In the genomic region with DNA sequence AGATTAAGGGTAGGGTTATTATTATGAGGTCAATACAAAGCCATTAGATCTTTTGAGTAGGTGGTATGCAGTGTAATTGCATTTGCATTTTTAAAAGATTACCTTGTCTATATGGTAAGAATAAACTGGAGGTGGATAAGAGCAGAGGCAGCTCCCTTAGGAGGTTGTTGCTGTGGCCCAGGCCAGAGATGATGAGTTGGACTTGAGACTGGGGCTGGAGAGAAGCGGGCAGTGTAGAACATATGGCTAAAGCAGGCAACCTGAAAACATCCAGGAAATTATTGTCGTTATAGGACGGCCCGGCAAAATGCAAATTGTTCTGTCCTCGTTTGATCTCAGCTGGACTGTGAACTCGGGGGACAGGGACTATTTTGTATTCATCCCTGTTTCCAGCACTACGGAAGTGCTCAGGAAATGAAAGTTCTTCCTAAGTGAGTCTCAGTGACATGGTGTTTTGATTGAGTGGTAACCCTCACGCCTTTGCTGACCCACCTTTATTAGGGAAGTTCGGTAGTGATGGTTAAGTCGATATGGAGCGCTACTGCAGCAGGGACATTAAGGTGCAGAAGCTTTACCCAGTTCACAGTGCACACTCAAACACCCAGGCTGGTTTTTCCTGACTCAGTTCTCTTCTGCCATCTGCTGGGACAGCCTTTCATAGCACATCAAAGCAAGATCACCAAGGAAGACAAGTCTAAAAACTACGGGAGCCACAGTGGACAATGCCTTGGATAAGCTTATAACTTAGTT, we compare ENCODE assay signal across 8 cellular contexts. TPM values are rescaled to one million over a fixed set of nuclear protein-coding genes. Genes with fewer than 3 reads are reported as not detected.
DNase-seq lines count a peak whose midpoint lies in the region; ATAC-seq, FAIRE-seq and TF ChIP-seq lines count a peak whose summit lies in the region.

No MANE protein-coding gene starts in this region.

- H3K4me1 Mint-ChIP-seq in mesothelial cell of epicardium: no peaks in the 10 kb centered on the region

- H4K20me1 ChIP-seq in H1 (replicated peaks in 1 of 2; ENCODE audit: control insufficient read depth in 1 of 2, insufficient read depth in 2 of 2, low read length in 2 of 2): no peaks in the 10 kb centered on the region

- 0 out of 2 replicates have a peak, but pooled peaks cover 2% of the 10 kb centered on the region for H3K23me2 ChIP-seq in H1 (ENCODE audit: low read depth, low read length)

- WGBS in H1 (ENCODE audit: extremely low coverage in 1 of 2, insufficient coverage in 1 of 2, insufficient read length in 1 of 2, insufficient replicate concordance in 2 of 2, low coverage in 1 of 2, low lambda C conversion rate in 2 of 2, missing lambda C conversion rate in 1 of 2), 2 experiments: 74% methylated on average over 12 of the region's 12 CpGs; no CpG with 5 or more reads in 1 of the 2 experiments

- no peak overlapping the region for H3K18ac ChIP-seq in H1 (ENCODE audit: extremely low read depth, low read length)

- no peak overlapping the region for H2BK12ac ChIP-seq in H1 (ENCODE audit: low read depth, low read length)

- no peak overlapping the region for H2BK120ac ChIP-seq in H1 (replicated peaks; ENCODE audit: low read depth, low read length)

- ATAC-seq in GM18858 (IDR thresholded peaks at IDR 0.05; ENCODE audit: unreplicated experiment) (peak; percentile 78), HG03159 (IDR thresholded peaks at IDR 0.05; ENCODE audit: unreplicated experiment) (peak; percentile 57)

- no peak overlapping the region for H3K27ac Mint-ChIP-seq in mesothelial cell of epicardium

- H3K14ac ChIP-seq in H1 (ENCODE audit: insufficient read length): no peak overlapping the region

- H4K91ac ChIP-seq in H1 (replicated peaks; ENCODE audit: insufficient read length, low read length): no peak overlapping the region

- no peak overlapping the region for H3K4me2 ChIP-seq in H1 (ENCODE audit: insufficient read depth in 1 of 2, low read depth in 2 of 2, low read length in 2 of 2)

- H3K36me3 ChIP-seq in H1 (ENCODE audit: control insufficient read depth in 2 of 4, insufficient read depth in 4 of 4, low read length in 3 of 4) (no peaks in the 10 kb centered on the region), stomach smooth muscle (ENCODE audit: control insufficient read depth in 2 of 2, insufficient read depth in 2 of 2, low read length in 2 of 2) (no peaks in the 10 kb centered on the region)

- no peak overlapping the region for H3K9ac ChIP-seq in H1 (replicated peaks in 1 of 4; ENCODE audit: extremely low read depth in 1 of 4, low read depth in 3 of 4, low read length in 3 of 4)
- H3K9ac ChIP-seq in stomach smooth muscle (ENCODE audit: low read length in 2 of 2): no peak overlapping the region

- FAIRE-seq in H1 (lab: Jason Lieb, UNC): peak; percentile 74

- H3K36me3 Mint-ChIP-seq in mesothelial cell of epicardium: no peaks in the 10 kb centered on the region

- no peak overlapping the region for H2BK5ac ChIP-seq in H1 (ENCODE audit: low read depth, low read length)

- no peak overlapping the region for H2AK5ac ChIP-seq in H1 (ENCODE audit: low read depth, low read length)

- H2BK20ac ChIP-seq in H1 (ENCODE audit: low read length): no peak overlapping the region

- H3K27ac ChIP-seq in H1 (ENCODE audit: low read depth, low read length) (no peak overlapping the region), stomach smooth muscle (ENCODE audit: low read length) (no peak overlapping the region)

- H2BK15ac ChIP-seq in H1 (ENCODE audit: low read length): no peak overlapping the region

- DNase-seq in AG09319 (ENCODE audit: extremely low read depth, low read depth): peak; percentile 44
- DNase-seq in NCI-H2227 treated with DMSO at 0.1 percent for 48 hours (lab: John Stamatoyannopoulos, UW): peak; percentile 57
- DNase-seq in activated CD4-positive, alpha-beta T cell treated with anti-CD3 and anti-CD28 coated beads for 1 hour: peak; percentile 26
- no peak for DNase-seq in H1 (ENCODE audit: low read depth in 1 of 2, low spot score in 2 of 2)
- DNase-seq in mesothelial cell of epicardium (ENCODE audit: low spot score in 2 of 2, unreplicated experiment in 2 of 2): peak in 1 of 2 experiments; percentile 57

- no peak for TF ChIP-seq POLR2A in H1 (IDR thresholded peaks at IDR 0.05; ENCODE audit: control extremely low read depth in 1 of 2, low read depth in 2 of 2, low read length in 2 of 2)

- peaks cover 65% of the 10 kb centered on the region for H3K27me3 Mint-ChIP-seq in mesothelial cell of epicardium (ENCODE audit: low read depth)

- CTCF ChIA-PET in H1 (lab: Charles Lee; ENCODE audit: partially characterized antibody): interaction anchor here (0.5 to 3.2 kb wide), 40 partner anchors 9 to 538 kb away, joined by 3 to 26 read pairs (median 4); a partner anchor contains a TSS

- TF ChIP-seq EP300 in H1 (IDR thresholded peaks at IDR 0.05; ENCODE audit: borderline replicate concordance in 1 of 2, low read depth in 2 of 2, low read length in 2 of 2): no peak

- H3K9me3 Mint-ChIP-seq in mesothelial cell of epicardium: no peaks in the 10 kb centered on the region

- peak; percentile 85 for TF ChIP-seq CTCF in AG09319 (IDR thresholded peaks at IDR 0.05; ENCODE audit: low read depth, low read length)
- peak; percentile 29 to 76 (median 67) for TF ChIP-seq CTCF in H1 (IDR thresholded peaks at IDR 0.05; ENCODE audit: control extremely low read depth in 1 of 3, insufficient read depth in 1 of 3, low read depth in 1 of 3, low read length in 3 of 3)
- TF ChIP-seq CTCF in mesothelial cell of epicardium (IDR thresholded peaks at IDR 0.05; ENCODE audit: unreplicated experiment): peak; percentile 20

- no peak overlapping the region for H3K4ac ChIP-seq in H1 (replicated peaks; ENCODE audit: insufficient read length, low read depth, low read length)

- H2AFZ ChIP-seq in H1 (ENCODE audit: low read length): no peak overlapping the region

- H3K79me1 ChIP-seq in H1 (ENCODE audit: low read depth, low read length): no peaks in the 10 kb centered on the region

- H3K4me3 ChIP-seq in H1 (ENCODE audit: extremely low read depth in 1 of 4, insufficient read depth in 2 of 4, low read depth in 3 of 4, low read length in 4 of 4): no peak overlapping the region
- peak overlapping the region; percentile 8 to 35 for H3K4me3 ChIP-seq in stomach smooth muscle (ENCODE audit: low read length in 2 of 2)

- H3K9me3 ChIP-seq in H1 (ENCODE audit: insufficient read depth in 2 of 2, low read depth in 1 of 2, low read length in 1 of 2) (no peaks in the 10 kb centered on the region), stomach smooth muscle (ENCODE audit: control insufficient read depth in 2 of 2, low read length in 2 of 2) (no peaks in the 10 kb centered on the region)

- no peak overlapping the region for H4K5ac ChIP-seq in H1 (ENCODE audit: insufficient read length, low read depth, low read length)

- H3K4me1 ChIP-seq in H1 (replicated peaks in 1 of 4; ENCODE audit: control insufficient read depth in 3 of 4, insufficient read depth in 4 of 4, low read length in 3 of 4): no peaks in the 10 kb centered on the region
- no peaks in the 10 kb centered on the region for H3K4me1 ChIP-seq in stomach smooth muscle (ENCODE audit: control insufficient read depth, insufficient read depth, low read length)

- H3K27me3 ChIP-seq in H1 (replicated peaks in 1 of 4; ENCODE audit: control insufficient read depth in 3 of 4, extremely low read depth in 1 of 4, insufficient read depth in 3 of 4, low read length in 3 of 4) (no peaks in the 10 kb centered on the region), stomach smooth muscle (ENCODE audit: control insufficient read depth in 1 of 2, insufficient read depth in 2 of 2, low read length in 2 of 2) (peaks cover 3 to 6% of the 10 kb centered on the region in 2 donors)

- H3K79me2 ChIP-seq in H1 (ENCODE audit: control insufficient read depth in 1 of 2, insufficient read depth in 2 of 2, low read length in 2 of 2): no peaks in the 10 kb centered on the region

- peak; percentile 77 to 80 for TF ChIP-seq RAD21 in H1 (IDR thresholded peaks at IDR 0.05 in 1 of 2, conservative IDR thresholded peaks at IDR 0.05 in 1 of 2; ENCODE audit: low read depth in 2 of 2, low read length in 2 of 2)

- no peak overlapping the region for H3K4me3 Mint-ChIP-seq in mesothelial cell of epicardium

- POLR2A ChIA-PET in H1 (lab: Charles Lee; ENCODE audit: partially characterized antibody): interaction anchor here (1.3 kb wide), 1 partner anchor 28 kb away, joined by 3 read pairs; no protein-coding TSS in a partner anchor

- no peak overlapping the region for H3K56ac ChIP-seq in H1 (replicated peaks; ENCODE audit: insufficient read length, low read depth, low read length)

- H3K23ac ChIP-seq in H1 (ENCODE audit: insufficient read length): no peak overlapping the region

- H4K8ac ChIP-seq in H1 (ENCODE audit: extremely low read depth, insufficient read depth, low read length): no peak overlapping the region

RNA-seq across cellular contexts. Expression of a gene that starts 27.2 kb away (rescaled TPM):
- 17.3 and 18.3 TPM in 2 replicates for total RNA-seq in H1 (2021; fragmentation: NEBNext Ultra II Directional; extraction: Animal tissue kit (Norgen Biotek cat#: 25700))
- polyA plus RNA-seq in H1 (2011; rRNA removed): 10.9 and 11.8 TPM in 2 replicates
- polyA plus RNA-seq in H1 (2011; cell fraction: cytosol; rRNA removed): 13.3 TPM
- polyA plus RNA-seq in H1 (2011; cell fraction: nucleus; rRNA removed): 25.4 TPM
- polyA plus RNA-seq in H1 (2012, experiment 1 of 2): 16.1 to 25.4 TPM (median 21.5 TPM) in 4 replicates
- 7.1 TPM for polyA plus RNA-seq in H1 (2012, experiment 2 of 2)
- 12.1 TPM for polyA plus RNA-seq in H1 (2013, experiment 1 of 2)
- polyA plus RNA-seq in H1 (2013, experiment 2 of 2): 12.8 TPM
- polyA minus RNA-seq in H1 (2011; rRNA and poly(A)+ RNA removed): 11.7 and 22.7 TPM in 2 replicates
- 14.4 TPM for polyA minus RNA-seq in H1 (2011; cell fraction: cytosol; rRNA and poly(A)+ RNA removed)
- 7.4 TPM for polyA minus RNA-seq in H1 (2011; cell fraction: nucleus; rRNA and poly(A)+ RNA removed)
- total RNA-seq in mesothelial cell of epicardium: 21.7 to 26.2 TPM (median 25.2 TPM) in 3 replicates

RNA-seq across cellular contexts. Expression of a gene that starts 50.5 kb away (rescaled TPM):
- total RNA-seq in H1 (2021; fragmentation: NEBNext Ultra II Directional; extraction: Animal tissue kit (Norgen Biotek cat#: 25700)): 0.20 and 0.46 TPM in 2 replicates
- 0.09 and 0.22 TPM in 2 replicates for polyA plus RNA-seq in H1 (2011; rRNA removed)
- polyA plus RNA-seq in H1 (2011; cell fraction: cytosol; rRNA removed): 0.17 TPM
- 0.10 TPM for polyA plus RNA-seq in H1 (2011; cell fraction: nucleus; rRNA removed)
- polyA plus RNA-seq in H1 (2012, experiment 1 of 2): 0.19 to 0.35 TPM (median 0.27 TPM) in 4 replicates
- polyA plus RNA-seq in H1 (2012, experiment 2 of 2): not detected
- 0.43 TPM for polyA plus RNA-seq in H1 (2013, experiment 1 of 2)
- 0.44 TPM for polyA plus RNA-seq in H1 (2013, experiment 2 of 2)
- 0.88 and 1.4 TPM in 2 replicates for polyA minus RNA-seq in H1 (2011; rRNA and poly(A)+ RNA removed)
- 0.29 TPM for polyA minus RNA-seq in H1 (2011; cell fraction: cytosol; rRNA and poly(A)+ RNA removed)
- polyA minus RNA-seq in H1 (2011; cell fraction: nucleus; rRNA and poly(A)+ RNA removed): 1.1 TPM
- 0.14 to 0.29 TPM (median 0.18 TPM) in 3 replicates for total RNA-seq in mesothelial cell of epicardium

RNA-seq across cellular contexts. Expression of a gene that starts 55.2 kb away (rescaled TPM):
- total RNA-seq in H1 (2021; fragmentation: NEBNext Ultra II Directional; extraction: Animal tissue kit (Norgen Biotek cat#: 25700)): 90.7 and 91.4 TPM in 2 replicates
- 158 and 181 TPM in 2 replicates for polyA plus RNA-seq in H1 (2011; rRNA removed)
- polyA plus RNA-seq in H1 (2011; cell fraction: cytosol; rRNA removed): 151 TPM
- 256 TPM for polyA plus RNA-seq in H1 (2011; cell fraction: nucleus; rRNA removed)
- polyA plus RNA-seq in H1 (2012, experiment 1 of 2): 99.2 to 109 TPM (median 102 TPM) in 4 replicates
- polyA plus RNA-seq in H1 (2012, experiment 2 of 2): 15.6 TPM
- 94.1 TPM for polyA plus RNA-seq in H1 (2013, experiment 1 of 2)
- polyA plus RNA-seq in H1 (2013, experiment 2 of 2): 99.7 TPM
- 144 and 181 TPM in 2 replicates for polyA minus RNA-seq in H1 (2011; rRNA and poly(A)+ RNA removed)
- 73.8 TPM for polyA minus RNA-seq in H1 (2011; cell fraction: cytosol; rRNA and poly(A)+ RNA removed)
- polyA minus RNA-seq in H1 (2011; cell fraction: nucleus; rRNA and poly(A)+ RNA removed): 104 TPM
- 51.7 to 59.1 TPM (median 56.9 TPM) in 3 replicates for total RNA-seq in mesothelial cell of epicardium

Comparison
In these comparisons a context has a peak if more than half of its experiments do, and no peak if none do; other contexts are left out.
1. DNase-seq: peak in AG09319 (single experiment), NCI-H2227 treated with DMSO at 0.1 percent for 48 hours (single experiment) and activated CD4-positive, alpha-beta T cell treated with anti-CD3 and anti-CD28 coated beads for 1 hour (single experiment); none in H1 (0 of 2).
2. CTCF ChIP-seq: peak in every context shown above with its lines; median percentile 85 in AG09319; 67 in H1; 20 in mesothelial cell of epicardium.
3. H3K4me3 ChIP-seq: peak in stomach smooth muscle (2 of 2); none in H1 (0 of 4).